Comparison of ENCODE assay signal across 11 cellular contexts in genomic region chr5:127813633-127814171, GRCh38.
DNase-seq lines count a peak whose midpoint lies in the region; ATAC-seq, FAIRE-seq and TF ChIP-seq lines count a peak whose summit lies in the region.
"Had no signal": no experiment of that assay in that cellular context is flagged by ENCODE, and none has a peak within 500 bp of the region (broad histone marks: within the 10 kb centered on the region; RNA-seq: fewer than 3 reads in every experiment).

No MANE protein-coding gene starts in this region.

- H3K27ac Mint-ChIP-seq in activated CD8-positive, alpha-beta memory T cell treated with anti-CD3 and anti-CD28 coated beads, Interleukin-2, amount 10 ng/mL, durations not matched to agents 7 days and 5 days = no peak overlapping the region
- H3K27ac Mint-ChIP-seq: activated CD8-positive, alpha-beta T cell treated with anti-CD3 and anti-CD28 coated beads, Interleukin-2, amount 10 ng/mL, durations not matched to agents 7 days and 5 days had no signal

- no peaks in the 10 kb centered on the region for H3K9me1 ChIP-seq in endothelial cell of umbilical vein (replicated peaks; ENCODE audit: control insufficient read depth, extremely low read depth, insufficient read depth, low read length)

- no peaks in the 10 kb centered on the region for H3K9me3 ChIP-seq in PC-3 (ENCODE audit: low read length)
- no peaks in the 10 kb centered on the region for H3K9me3 ChIP-seq in endothelial cell of umbilical vein (replicated peaks; ENCODE audit: control insufficient read depth, insufficient read depth, low read length)
- H3K9me3 ChIP-seq in neuron (ENCODE audit: low read length) = no peaks in the 10 kb centered on the region

- TF ChIP-seq POLR2A in endothelial cell of umbilical vein (IDR thresholded peaks at IDR 0.05; ENCODE audit: low read depth, low read length) = no peak

- H2AFZ ChIP-seq in PC-3 (ENCODE audit: low read length) = no peak overlapping the region
- peak overlapping the region; percentile 60 for H2AFZ ChIP-seq in endothelial cell of umbilical vein (ENCODE audit: low read depth, low read length)
- peak overlapping the region; percentile 68 for H2AFZ ChIP-seq in neuron (ENCODE audit: low read depth, low read length)

- H3K4me1 Mint-ChIP-seq in activated CD8-positive, alpha-beta memory T cell treated with anti-CD3 and anti-CD28 coated beads, Interleukin-2, amount 10 ng/mL, durations not matched to agents 7 days and 5 days = no peaks in the 10 kb centered on the region

- H3K36me3 Mint-ChIP-seq in activated CD8-positive, alpha-beta memory T cell treated with anti-CD3 and anti-CD28 coated beads, Interleukin-2, amount 10 ng/mL, durations not matched to agents 7 days and 5 days = no peaks in the 10 kb centered on the region

- H3K27me3 ChIP-seq in PC-3 (ENCODE audit: low read length) = no peaks in the 10 kb centered on the region
- no peaks in the 10 kb centered on the region for H3K27me3 ChIP-seq in endothelial cell of umbilical vein (ENCODE audit: control insufficient read depth in 2 of 2, insufficient read depth in 2 of 2, low read length in 2 of 2)
- H3K27me3 ChIP-seq in neuron (ENCODE audit: insufficient read depth, low read length) = no peaks in the 10 kb centered on the region

- H3K27ac ChIP-seq in PC-3 (ENCODE audit: low read length) (peak overlapping the region; percentile 73), endothelial cell of umbilical vein (ENCODE audit: insufficient read depth, low read depth, low read length) (peak overlapping the region; percentile 76)

- dilution Hi-C loops in endothelial cell of umbilical vein (cut with MboI; ENCODE audit: extremely low pct_ligation_motif_present, low sequenced_read_pairs) = no loop called here

- H3K4me2 ChIP-seq in PC-3 (ENCODE audit: low read length) (peak overlapping the region; percentile 50), endothelial cell of umbilical vein (ENCODE audit: insufficient read depth, low read length) (peak overlapping the region; percentile 79)

- BruUV-seq in PC-3 (replicated peaks; lab: Mats Ljungman, UMichigan) (no TSS peak), endothelial cell of umbilical vein (replicated peaks; lab: Mats Ljungman, UMichigan) (no TSS peak)

- CTCF ChIA-PET in PC-3 (lab: Charles Lee) = interaction anchor here (1.0 kb wide), 1 partner anchor 56 kb away, joined by 5 read pairs; no protein-coding TSS in a partner anchor
- CTCF ChIA-PET in endothelial cell of umbilical vein (lab: Charles Lee) = interaction anchor here (1.0 to 2.0 kb wide), 9 partner anchors 12 to 388 kb away, joined by 3 to 7 read pairs (median 4); no protein-coding TSS in a partner anchor
- CTCF ChIA-PET in activated CD8-positive, alpha-beta memory T cell treated with anti-CD3 and anti-CD28 coated beads, Interleukin-2, amount 10 ng/mL, durations not matched to agents 7 days and 5 days (lab: Charles Lee) = no interaction called here

- H3K4me3 ChIP-seq in PC-3 (ENCODE audit: low read length) (peak overlapping the region; percentile 17; the same call in 1 of the 2 replicates), endothelial cell of umbilical vein (replicated peaks in 1 of 3; ENCODE audit: insufficient read depth in 1 of 3, low read depth in 1 of 3, low read length in 3 of 3) (no peak overlapping the region), neuron (ENCODE audit: low read length) (no peak overlapping the region)

- POLR2A ChIA-PET in PC-3 (lab: Charles Lee; ENCODE audit: unreplicated experiment) = no interaction called here
- POLR2A ChIA-PET in endothelial cell of umbilical vein (lab: Charles Lee) = no interaction called here

- intact Hi-C loops in PC-3 (cut with micrococcal nuclease) = loop anchor here (1.0 to 2.0 kb wide), 6 partner anchors 8 to 145 kb away; no protein-coding TSS in a partner anchor
- intact Hi-C loops in endothelial cell of umbilical vein (cut with micrococcal nuclease) = loop anchor here (1.0 to 5.0 kb wide), 8 partner anchors 11 to 269 kb away; partner anchors contain the start of gene SLC12A2

- no peaks in the 10 kb centered on the region for H3K9me3 Mint-ChIP-seq in activated CD8-positive, alpha-beta memory T cell treated with anti-CD3 and anti-CD28 coated beads, Interleukin-2, amount 10 ng/mL, durations not matched to agents 7 days and 5 days (ENCODE audit: low read depth)

- peak; percentile 90 for ATAC-seq in PC-3
- no peak for ATAC-seq in HG02852 (IDR thresholded peaks at IDR 0.05; ENCODE audit: unreplicated experiment)
- ATAC-seq in activated CD8-positive, alpha-beta memory T cell treated with anti-CD3 and anti-CD28 coated beads, Interleukin-2, amount 10 ng/mL, durations not matched to agents 7 days and 5 days = no peak
- no peak for ATAC-seq in HG02763 (IDR thresholded peaks at IDR 0.05; ENCODE audit: unreplicated experiment)
- ATAC-seq: activated CD8-positive, alpha-beta T cell treated with anti-CD3 and anti-CD28 coated beads, Interleukin-2, amount 10 ng/mL, durations not matched to agents 7 days and 5 days had no signal

- no peak overlapping the region for H3K9ac ChIP-seq in PC-3 (ENCODE audit: low read length)
- peak overlapping the region; percentile 61 for H3K9ac ChIP-seq in endothelial cell of umbilical vein (replicated peaks; ENCODE audit: extremely low read depth, insufficient read depth, low read length)

- DNase-seq in EH (ENCODE audit: low read depth) (peak; percentile 93), PC-3 (peak; percentile 83), endothelial cell of umbilical vein (ENCODE audit: low read depth, low spot score) (peak; percentile 83)
- no peak for DNase-seq in activated CD4-positive, alpha-beta T cell treated with anti-CD3 and anti-CD28 coated beads for 48 hours
- no peak for DNase-seq in activated CD8-positive, alpha-beta memory T cell treated with anti-CD3 and anti-CD28 coated beads, Interleukin-2, amount 10 ng/mL, durations not matched to agents 7 days and 5 days
- DNase-seq: activated CD8-positive, alpha-beta T cell treated with anti-CD3 and anti-CD28 coated beads, Interleukin-2, amount 10 ng/mL, durations not matched to agents 7 days and 5 days; aorta; NCI-H2227 treated with DMSO at 0.1 percent for 48 hours had no signal

- H4K20me1 ChIP-seq in PC-3 (ENCODE audit: low read length) (no peaks in the 10 kb centered on the region), endothelial cell of umbilical vein (replicated peaks; ENCODE audit: control insufficient read depth, extremely low read depth, insufficient read depth, low read length) (no peaks in the 10 kb centered on the region)

- no peaks in the 10 kb centered on the region for H3K79me2 ChIP-seq in PC-3 (ENCODE audit: low read length)
- no peaks in the 10 kb centered on the region for H3K79me2 ChIP-seq in endothelial cell of umbilical vein (ENCODE audit: control insufficient read depth, insufficient read depth, low read length)

- TF ChIP-seq CTCF in PC-3 (conservative IDR thresholded peaks at IDR 0.05; ENCODE audit: low read depth, low read length) (no peak), endothelial cell of umbilical vein (IDR thresholded peaks at IDR 0.05; ENCODE audit: extremely low read depth in 1 of 2, insufficient read depth in 1 of 2, low read depth in 1 of 2, low read length in 2 of 2) (no peak)

- H3K4me3 Mint-ChIP-seq in activated CD8-positive, alpha-beta memory T cell treated with anti-CD3 and anti-CD28 coated beads, Interleukin-2, amount 10 ng/mL, durations not matched to agents 7 days and 5 days = no peak overlapping the region
- H3K4me3 Mint-ChIP-seq: activated CD8-positive, alpha-beta T cell treated with anti-CD3 and anti-CD28 coated beads, Interleukin-2, amount 10 ng/mL, durations not matched to agents 7 days and 5 days had no signal

- no peaks in the 10 kb centered on the region for H3F3A ChIP-seq in PC-3 (ENCODE audit: low read length, unreplicated experiment)

- H3K9me2 ChIP-seq in PC-3 (replicated peaks; ENCODE audit: low read length) = no peaks in the 10 kb centered on the region

- peak; percentile 82 for FAIRE-seq in endothelial cell of umbilical vein (lab: Jason Lieb, UNC)

- H3K4me1 ChIP-seq in PC-3 (ENCODE audit: insufficient read depth, low read length) (peaks cover 36% of the 10 kb centered on the region), endothelial cell of umbilical vein (ENCODE audit: control insufficient read depth, extremely low read depth, insufficient read depth, low read length) (peaks cover 23% of the 10 kb centered on the region), neuron (ENCODE audit: insufficient read depth, low read length) (peaks cover 45% of the 10 kb centered on the region)

- H3K27me3 Mint-ChIP-seq in activated CD8-positive, alpha-beta memory T cell treated with anti-CD3 and anti-CD28 coated beads, Interleukin-2, amount 10 ng/mL, durations not matched to agents 7 days and 5 days = peaks cover 25% of the 10 kb centered on the region

- H3K36me3 ChIP-seq in PC-3 (ENCODE audit: low read depth, low read length) (no peaks in the 10 kb centered on the region), endothelial cell of umbilical vein (ENCODE audit: control insufficient read depth in 2 of 2, extremely low read depth in 1 of 2, insufficient read depth in 2 of 2, low read length in 2 of 2) (no peaks in the 10 kb centered on the region), neuron (ENCODE audit: insufficient read depth, low read length) (no peaks in the 10 kb centered on the region)

TF ChIP-seq in endothelial cell of umbilical vein, 7 proteins besides CTCF, POLR2A, EP300 and RAD21:
- TF ChIP-seq FOS (IDR thresholded peaks at IDR 0.05; ENCODE audit: borderline replicate concordance, insufficient read depth, low read length) (peak; percentile 80), EZH2 (IDR thresholded peaks at IDR 0.05; ENCODE audit: borderline replicate concordance, low read depth, low read length, severe bottlenecking) (no peak), JUN (IDR thresholded peaks at IDR 0.05; ENCODE audit: borderline replicate concordance, insufficient read depth, insufficient read length, low read depth) (peak; percentile 41), GATA2 (IDR thresholded peaks at IDR 0.05; ENCODE audit: insufficient read depth, insufficient read length, low read depth, low read length) (no peak), MAX (IDR thresholded peaks at IDR 0.05; ENCODE audit: insufficient read depth, insufficient read length) (no peak), POLR2AphosphoS5 (IDR thresholded peaks at IDR 0.05; ENCODE audit: insufficient read depth, low read depth, low read length) (no peak), MYC (IDR thresholded peaks at IDR 0.05; ENCODE audit: low read depth, low read length) (no peak)

Comparison
In these comparisons a context has a peak if more than half of its experiments do, and no peak if none do; other contexts are left out.
1. DNase-seq: peak in EH (single experiment), PC-3 (single experiment) and endothelial cell of umbilical vein (single experiment); none in activated CD4-positive, alpha-beta T cell treated with anti-CD3 and anti-CD28 coated beads for 48 hours (single experiment) and activated CD8-positive, alpha-beta memory T cell treated with anti-CD3 and anti-CD28 coated beads, Interleukin-2, amount 10 ng/mL, durations not matched to agents 7 days and 5 days (single experiment).